8 cellular contexts compared by ENCODE assay signal in the genomic region with DNA sequence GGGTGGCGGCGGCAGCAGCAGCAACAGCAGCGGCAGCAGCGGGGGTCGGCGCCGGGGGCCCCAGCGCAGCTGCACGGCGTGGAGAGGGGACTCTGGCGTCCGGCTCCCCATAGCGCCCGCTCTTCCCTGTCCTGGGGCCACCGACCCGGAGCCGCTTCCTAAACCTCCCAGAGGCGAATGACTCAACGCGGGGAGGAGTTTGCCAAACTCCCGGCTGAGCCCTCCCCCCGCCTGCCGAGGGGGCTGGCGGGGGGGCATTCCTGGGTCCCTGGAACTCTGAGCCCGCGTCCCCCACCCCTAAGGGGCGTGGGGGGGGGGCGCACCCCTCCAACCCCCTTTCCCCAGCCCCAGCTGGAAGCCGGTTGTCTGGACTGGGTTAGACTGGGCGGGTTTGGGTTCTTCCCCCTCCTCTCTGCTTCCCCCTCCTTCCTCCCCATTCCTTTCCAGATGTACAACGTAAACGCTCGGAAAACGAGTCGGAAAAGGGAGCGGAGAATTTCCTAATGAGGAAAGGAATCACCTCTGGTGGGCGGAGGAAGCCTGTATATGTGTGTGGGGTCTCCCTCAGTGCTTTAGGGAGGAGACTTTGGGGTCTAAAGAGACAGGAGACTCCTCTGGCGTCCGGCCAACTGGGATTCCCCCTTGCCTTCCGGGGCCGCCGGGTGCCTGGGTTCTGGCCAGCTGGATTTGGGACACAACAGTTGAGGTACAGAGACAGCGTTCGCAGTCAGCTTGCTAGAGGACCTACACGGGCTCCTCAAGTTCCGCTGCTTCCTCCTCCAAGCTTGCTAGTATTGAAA. TPM values are rescaled to one million over a fixed set of nuclear protein-coding genes. Genes with fewer than 3 reads are reported as not detected.
DNase-seq lines count a peak whose midpoint lies in the region; ATAC-seq, FAIRE-seq and TF ChIP-seq lines count a peak whose summit lies in the region.

A gene (minus strand): TSS at position 179 of the 800 bp plus-strand sequence. CDS start 68 bp downstream, at position 111.

- no peaks in the 10 kb centered on the region for H3K36me3 Mint-ChIP-seq in astrocyte (ENCODE audit: low read depth, unreplicated experiment)

- no peaks in the 10 kb centered on the region for H3K27me3 Mint-ChIP-seq in astrocyte (ENCODE audit: low read depth, unreplicated experiment)

- FAIRE-seq in astrocyte (lab: Jason Lieb, UNC) = no peak

- peaks cover 15% of the 10 kb centered on the region for H3K4me1 ChIP-seq in SJCRH30
- H3K4me1 ChIP-seq in astrocyte (ENCODE audit: insufficient read depth, low read length) = peaks cover 52% of the 10 kb centered on the region
- peaks cover 0 to 83% of the 10 kb centered on the region in 2 donors for H3K4me1 ChIP-seq in right atrium auricular region
- H3K4me1 ChIP-seq in prostate gland (replicated peaks) = no peaks in the 10 kb centered on the region

- peak within 1 kb of the TSS; percentile 45 for H3K27ac ChIP-seq in SJCRH30
- peak within 1 kb of the TSS; percentile 69 for H3K27ac ChIP-seq in astrocyte (ENCODE audit: low read depth, low read length)
- H3K27ac ChIP-seq in right atrium auricular region = peak within 1 kb of the TSS; percentile 95 to 98
- H3K27ac ChIP-seq in prostate gland = peak within 1 kb of the TSS; percentile 84 to 90

- no peaks in the 10 kb centered on the region for H3K9me3 ChIP-seq in SJCRH30 (replicated peaks)
- H3K9me3 ChIP-seq in astrocyte (ENCODE audit: insufficient read depth, low read depth, low read length) = no peaks in the 10 kb centered on the region
- no peaks in the 10 kb centered on the region for H3K9me3 ChIP-seq in right atrium auricular region
- no peaks in the 10 kb centered on the region for H3K9me3 ChIP-seq in prostate gland

- peaks cover 29% of the 10 kb centered on the region for H4K20me1 ChIP-seq in astrocyte (ENCODE audit: insufficient read depth, low read length)

- H3K4me2 ChIP-seq in astrocyte (ENCODE audit: low read length) = peak within 1 kb of the TSS; percentile 90

- peak; percentile 78 for TF ChIP-seq POLR2A in prostate gland (IDR thresholded peaks at IDR 0.05)

- 2% methylated on average over 38 of the region's 46 CpGs for WGBS in prostate gland

- H3K9me3 Mint-ChIP-seq in astrocyte (ENCODE audit: unreplicated experiment) = no peaks in the 10 kb centered on the region

- peak within 1 kb of the TSS; percentile 76 for H2AFZ ChIP-seq in astrocyte (ENCODE audit: low read depth, low read length)

- H3K79me2 ChIP-seq in astrocyte (ENCODE audit: insufficient read depth, low read length) = peaks cover 51% of the 10 kb centered on the region

- DNase-seq in GM13976 (ENCODE audit: low spot score) (peak; percentile 57), SJCRH30 (peak; percentile 74 to 75), astrocyte (ENCODE audit: low read depth) (peak; percentile 51), right atrium auricular region (ENCODE audit: low spot score) (peak; percentile 90), prostate gland (ENCODE audit: low spot score) (peak; percentile 60), NCI-H1694 (lab: John Stamatoyannopoulos, UW) (no peak), GF-D8 (lab: John Stamatoyannopoulos, UW) (no peak)

- H3K27me3 ChIP-seq in SJCRH30 = no peaks in the 10 kb centered on the region
- H3K27me3 ChIP-seq in astrocyte (ENCODE audit: insufficient read depth, low read length) = no peaks in the 10 kb centered on the region
- no peaks in the 10 kb centered on the region for H3K27me3 ChIP-seq in right atrium auricular region
- no peaks in the 10 kb centered on the region for H3K27me3 ChIP-seq in prostate gland (replicated peaks; ENCODE audit: insufficient read depth)

- TF ChIP-seq CTCF in GM13976 (IDR thresholded peaks at IDR 0.05; ENCODE audit: borderline replicate concordance, control extremely low read depth, extremely low read depth, insufficient read depth, missing control alignments) = no peak
- no peak for TF ChIP-seq CTCF in astrocyte (IDR thresholded peaks at IDR 0.05; ENCODE audit: insufficient read depth, low read depth, low read length)
- TF ChIP-seq CTCF in right atrium auricular region (IDR thresholded peaks at IDR 0.05) = no peak
- no peak for TF ChIP-seq CTCF in prostate gland (IDR thresholded peaks at IDR 0.05)

- in situ Hi-C loops in GM13976 (cut with MboI; ENCODE audit: low sequenced_read_pairs, unreplicated experiment) = no loop called here

- peak within 1 kb of the TSS; percentile 86 for H3K27ac Mint-ChIP-seq in astrocyte (ENCODE audit: unreplicated experiment)

- H3K4me3 ChIP-seq in SJCRH30 = peak within 1 kb of the TSS; percentile 100
- peak within 1 kb of the TSS; percentile 76 for H3K4me3 ChIP-seq in astrocyte (ENCODE audit: insufficient read depth, low read depth, low read length)
- H3K4me3 ChIP-seq in right atrium auricular region = peak within 1 kb of the TSS; percentile 97 to 99
- H3K4me3 ChIP-seq in prostate gland = peak within 1 kb of the TSS; percentile 83 to 95

- H3K4me3 Mint-ChIP-seq in astrocyte (ENCODE audit: unreplicated experiment) = peak within 1 kb of the TSS; percentile 98

- H3K4me1 Mint-ChIP-seq in astrocyte (ENCODE audit: low read depth, unreplicated experiment) = peaks cover 36% of the 10 kb centered on the region

- intact Hi-C loops in prostate gland (cut with DNase I) = no loop called here

- ATAC-seq in HG02981 (IDR thresholded peaks at IDR 0.05; ENCODE audit: unreplicated experiment) = no peak

- H3K36me3 ChIP-seq in SJCRH30 (no peaks in the 10 kb centered on the region), astrocyte (ENCODE audit: insufficient read depth, low read length) (no peaks in the 10 kb centered on the region), right atrium auricular region (no peaks in the 10 kb centered on the region), prostate gland (no peaks in the 10 kb centered on the region)

- H3K9ac ChIP-seq in astrocyte (ENCODE audit: low read length) = peak within 1 kb of the TSS; percentile 79

RNA-seq across cellular contexts. Expression of the gene that starts here (rescaled TPM):
- total RNA-seq in SJCRH30 (2014; rRNA removed; shearing (Covaris generic)) = 37.3 and 38.1 TPM in 2 replicates
- total RNA-seq in astrocyte = 317 and 382 TPM in 2 replicates
- 100 to 1,000 TPM in 1 of 2 donors, 10 to 100 TPM in 1; 80.5 to 144 TPM for total RNA-seq in right atrium auricular region
- 10 to 100 TPM; 44.2 to 99.4 TPM for total RNA-seq in prostate gland

Comparison
In these comparisons a context has a peak if more than half of its experiments do, and no peak if none do; other contexts are left out.
1. DNase-seq: peak in GM13976 (single experiment), SJCRH30 (2 of 2), astrocyte (single experiment), right atrium auricular region (single experiment) and prostate gland (single experiment); none in NCI-H1694 (single experiment) and GF-D8 (single experiment).
2. H3K27ac ChIP-seq: peak in every context shown above with its lines; median percentile 96 in right atrium auricular region; 87 in prostate gland; 69 in astrocyte; 45 in SJCRH30.
3. Peak in every context shown above with its lines, with median percentiles within 50 percentile points of each other: H3K4me3 ChIP-seq.